ENCODE assay signal across 6 cellular contexts in the genomic region with DNA sequence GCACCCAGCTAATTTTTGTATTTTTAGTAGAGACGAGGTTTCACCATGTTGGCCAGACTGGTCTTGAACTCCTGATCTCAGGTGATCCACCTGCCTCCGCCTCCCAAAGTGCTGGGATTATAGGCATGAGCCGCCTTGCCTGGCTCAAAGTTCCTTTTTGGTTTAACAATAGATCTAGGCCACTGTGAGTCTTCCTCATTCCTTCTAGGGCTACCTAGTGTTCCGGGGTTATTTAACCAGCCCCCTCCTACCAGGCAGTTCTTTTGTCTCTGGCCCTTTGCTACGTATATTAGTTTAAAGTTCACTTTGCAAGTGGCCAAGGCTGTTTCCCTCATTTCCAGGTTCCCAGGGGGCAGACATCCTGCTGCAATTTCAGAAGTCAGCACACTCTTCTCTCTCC.
DNase-seq lines count a peak whose midpoint lies in the region; ATAC-seq, FAIRE-seq and TF ChIP-seq lines count a peak whose summit lies in the region.
"Not testable (repeated sequence)": the region's sequence is repeated elsewhere in the genome, so short reads cannot be mapped to it uniquely, and the experiment has no call there.

No MANE protein-coding gene starts in this region.

- no CpG with 5 or more reads among the region's 5 CpGs for WGBS in HepG2 (ENCODE audit: low lambda C conversion rate)

- H3F3A ChIP-seq in GM23338 (replicated peaks; ENCODE audit: low read depth), result not testable (repeated sequence)

- POLR2A ChIA-PET in WTC11 (lab: Charles Lee); HepG2 (lab: Yijun Ruan, JAX): not testable (repeated sequence)

- intact Hi-C loops in left colon (cut with DNase I, micrococcal nuclease); HepG2 (cut with micrococcal nuclease; ENCODE audit: unreplicated experiment); mucosa of descending colon (cut with DNase I, micrococcal nuclease): not testable (repeated sequence)

- not testable (repeated sequence) for H3K9ac ChIP-seq in HepG2 (ENCODE audit: insufficient read depth, low read depth, low read length)

- not testable (repeated sequence) for DNase-seq in GM23338 (ENCODE audit: low spot score); WTC11 (ENCODE audit: low spot score); left colon; HepG2 (ENCODE audit: low spot score); mucosa of descending colon

- H3K36me3 Mint-ChIP-seq in GM23338 (ENCODE audit: low read depth); WTC11: not testable (repeated sequence)

- H3K4me1 ChIP-seq in GM23338 (ENCODE audit: insufficient read depth); HepG2 (ENCODE audit: insufficient read depth, low read length); mucosa of descending colon (ENCODE audit: low read depth): not testable (repeated sequence)

- not testable (repeated sequence) for H3K27ac ChIP-seq in GM23338 (ENCODE audit: low read depth); HepG2 (ENCODE audit: extremely low read length, insufficient read depth, low read length)

- H3K9me3 ChIP-seq in HepG2 (ENCODE audit: low read length); mucosa of descending colon: not testable (repeated sequence)

- H3K4me2 ChIP-seq in GM23338; HepG2 (ENCODE audit: low read depth, low read length): not testable (repeated sequence)

- not testable (repeated sequence) for H3K4me1 Mint-ChIP-seq in GM23338, WTC11

- peak; percentile 78 for ATAC-seq in GM23338
- peak; percentile 77 for ATAC-seq in WTC11
- ATAC-seq in esophagus mucosa, result peak; percentile 27
- peak; percentile 71 for ATAC-seq in left colon
- ATAC-seq in HepG2, result not testable (repeated sequence)
- peak; percentile 69 for ATAC-seq in mucosa of descending colon

- CTCF ChIA-PET in WTC11 (lab: Charles Lee); HepG2 (lab: Yijun Ruan, JAX; ENCODE audit: low intra/inter-chr PET ratio, low total read pairs): not testable (repeated sequence)

- TF ChIP-seq POLR2A in HepG2 (IDR thresholded peaks at IDR 0.05; ENCODE audit: insufficient read depth in 1 of 2, low read depth in 2 of 2, low read length in 2 of 2), result not testable (repeated sequence)

- TF ChIP-seq EP300 in HepG2 (IDR thresholded peaks at IDR 0.05; ENCODE audit: low read depth in 2 of 2, low read length in 2 of 2); HepG2 (CRISPR knock-in tag; IDR thresholded peaks at IDR 0.05; ENCODE audit: borderline replicate concordance): not testable (repeated sequence)

- H3K9me2 ChIP-seq in GM23338 (ENCODE audit: insufficient read depth), result not testable (repeated sequence)

- H3K36me3 ChIP-seq in GM23338 (ENCODE audit: insufficient read depth); HepG2 (replicated peaks in 1 of 2; ENCODE audit: control insufficient read depth in 1 of 2, insufficient read depth in 2 of 2, low read length in 2 of 2); mucosa of descending colon (ENCODE audit: low read depth): not testable (repeated sequence)

- not testable (repeated sequence) for H3K9me3 Mint-ChIP-seq in GM23338, WTC11

- H3K4me3 ChIP-seq in GM23338; HepG2 (replicated peaks in 1 of 3; ENCODE audit: insufficient read depth in 1 of 3, low read depth in 2 of 3, low read length in 3 of 3); mucosa of descending colon: not testable (repeated sequence)

- not testable (repeated sequence) for H3K4me3 Mint-ChIP-seq in GM23338, WTC11

- in situ Hi-C loops in HepG2 (cut with HindIII; ENCODE audit: extremely low pct_ligation_motif_present, low pct_unique_long_range_greater_than_20kb), result not testable (repeated sequence)

- not testable (repeated sequence) for H3K79me2 ChIP-seq in GM23338 (replicated peaks; ENCODE audit: insufficient read depth); HepG2 (ENCODE audit: insufficient read depth, low read length)

- not testable (repeated sequence) for H2AFZ ChIP-seq in GM23338; HepG2 (ENCODE audit: low read length)

- H3K27me3 Mint-ChIP-seq in GM23338 (ENCODE audit: insufficient read depth, low read depth, poor library complexity); WTC11 (ENCODE audit: low read depth): not testable (repeated sequence)

- not testable (repeated sequence) for H4K20me1 ChIP-seq in GM23338 (replicated peaks; ENCODE audit: insufficient read depth); HepG2 (ENCODE audit: insufficient read depth, low read length)

- TF ChIP-seq RAD21 in HepG2 (CRISPR knock-in tag; IDR thresholded peaks at IDR 0.05), result not testable (repeated sequence)

- not testable (repeated sequence) for BruUV-seq in HepG2 (replicated peaks; lab: Mats Ljungman, UMichigan)

- peak; percentile 34 for FAIRE-seq in HepG2 (lab: Jason Lieb, UNC)

- H3K27ac Mint-ChIP-seq in GM23338, WTC11: not testable (repeated sequence)

- not testable (repeated sequence) for TF ChIP-seq CTCF in GM23338 (conservative IDR thresholded peaks at IDR 0.05; ENCODE audit: low read depth in 2 of 2); WTC11 (IDR thresholded peaks at IDR 0.05); HepG2 (CRISPR knock-in tag; IDR thresholded peaks at IDR 0.05); mucosa of descending colon (IDR thresholded peaks at IDR 0.05)

- H3K27me3 ChIP-seq in GM23338 (ENCODE audit: insufficient read depth); HepG2 (ENCODE audit: control insufficient read depth in 1 of 2, insufficient read depth in 2 of 2, low read length in 2 of 2): not testable (repeated sequence)
